In the genomic region with DNA sequence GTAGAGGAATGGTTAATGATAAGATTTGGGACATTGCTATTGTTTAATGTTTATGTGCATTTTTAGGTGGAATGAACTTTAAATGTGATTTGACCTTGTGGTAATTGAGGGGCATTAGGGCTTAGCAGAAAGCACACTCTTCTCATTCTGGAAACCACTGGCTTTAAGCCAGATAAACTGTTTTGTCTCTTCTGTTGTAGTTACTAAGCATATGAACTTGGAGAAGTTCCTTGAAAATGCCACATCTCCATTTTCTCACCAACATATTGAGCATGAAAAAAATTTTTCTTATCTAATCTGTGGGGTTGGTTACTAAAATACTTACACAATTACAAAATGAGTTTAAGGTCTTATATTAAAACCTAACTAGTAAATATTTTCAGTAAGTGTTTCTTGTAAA, we compare ENCODE assay signal across 19 cellular contexts.
"Had no signal": no experiment of that assay in that cellular context is flagged by ENCODE, and none has a peak within 500 bp of the region (broad histone marks: within the 10 kb centered on the region; RNA-seq: fewer than 3 reads in every experiment).

No MANE protein-coding gene starts in this region.

- H3K9me3 ChIP-seq: lower lobe of right lung, right lobe of liver had no signal

- H3K36me3 Mint-ChIP-seq: activated naive CD8-positive, alpha-beta T cell treated with anti-CD3 and anti-CD28 coated beads for 36 hours; naive B cell; type B pancreatic cell had no signal

- H3K27me3 Mint-ChIP-seq: activated naive CD8-positive, alpha-beta T cell treated with anti-CD3 and anti-CD28 coated beads for 36 hours; naive B cell; type B pancreatic cell had no signal

- ATAC-seq: activated CD4-positive, CD25-positive, alpha-beta regulatory T cell treated with anti-CD3 and anti-CD28 coated beads, Interleukin-2, amount 50 U/mL, for 24 hours; activated T-cell treated with anti-CD3 and anti-CD28 coated beads, Interleukin-2, amount 50 U/mL, for 4 hours; lower lobe of right lung; right lobe of liver had no signal

- H3K4me1 ChIP-seq: lower lobe of right lung, right lobe of liver had no signal

- H3K4me1 Mint-ChIP-seq: activated naive CD8-positive, alpha-beta T cell treated with anti-CD3 and anti-CD28 coated beads for 36 hours; naive B cell had no signal

- DNase-seq: activated gamma-delta T cell; activated naive CD8-positive, alpha-beta T cell treated with anti-CD3 and anti-CD28 coated beads for 36 hours; activated T-cell treated with anti-CD3 and anti-CD28 coated beads, Interleukin-2, amount 50 U/mL, for 4 hours; anterior cingulate cortex; caudate nucleus; effector CD8-positive, alpha-beta T cell; hypothalamus; kidney glomerular epithelial cell; lower lobe of right lung; midbrain; naive B cell; right lobe of liver; stimulated activated CD4-positive, alpha-beta T cell treated with anti-CD3 and anti-CD28 coated beads, Interleukin-2, amount 100 ng/mL, for 24 hours; stimulated activated naive CD4-positive, alpha-beta T cell; SW 1271 had no signal

- H3K27ac ChIP-seq: lower lobe of right lung, right lobe of liver had no signal

- H3K9me3 Mint-ChIP-seq: type B pancreatic cell had no signal

- H3K27ac Mint-ChIP-seq: activated naive CD8-positive, alpha-beta T cell treated with anti-CD3 and anti-CD28 coated beads for 36 hours; naive B cell; T-helper 2 cell treated with Interferon-gamma antibody and Interleukin-4, amounts not matched to agents 5 μg/mL and 100 μg/mL, for 36 hours; type B pancreatic cell had no signal

- H3K36me3 ChIP-seq: lower lobe of right lung, right lobe of liver had no signal

- H3K4me3 Mint-ChIP-seq: activated naive CD8-positive, alpha-beta T cell treated with anti-CD3 and anti-CD28 coated beads for 36 hours; activated T-cell treated with anti-CD3 and anti-CD28 coated beads, Interleukin-2, amount 50 U/mL, for 4 hours; naive B cell; T-helper 2 cell treated with Interferon-gamma antibody and Interleukin-4, amounts not matched to agents 5 μg/mL and 100 μg/mL, for 36 hours; type B pancreatic cell had no signal

- H3K27me3 ChIP-seq: right lobe of liver had no signal

- H3K4me3 ChIP-seq: coronary artery, lower lobe of right lung, right lobe of liver had no signal
